Comparison of ENCODE assay signal across 26 cellular contexts in the genomic region with DNA sequence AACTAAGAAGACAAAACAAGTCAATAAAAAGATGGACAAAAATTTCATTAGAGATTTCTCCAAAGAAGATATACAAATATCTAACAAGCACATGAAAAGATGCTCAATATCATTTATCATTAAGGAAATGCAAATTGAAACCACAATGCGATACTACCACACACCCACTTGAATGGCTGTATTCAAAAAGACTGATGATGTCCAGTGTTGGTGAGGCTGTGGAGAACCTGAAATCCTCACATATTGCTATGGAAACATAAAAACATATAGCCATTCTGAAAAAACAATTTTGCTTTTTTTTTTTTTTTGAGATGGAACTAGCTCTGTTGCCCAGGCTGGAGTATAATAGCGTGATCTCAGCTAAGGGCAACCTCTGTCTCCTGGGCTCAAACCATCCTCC.
"Had no signal": no experiment of that assay in that cellular context is flagged by ENCODE, and none has a peak within 500 bp of the region (broad histone marks: within the 10 kb centered on the region; RNA-seq: fewer than 3 reads in every experiment).

No MANE protein-coding gene starts in this region.

- H3K9ac ChIP-seq: parathyroid adenoma had no signal

- H3K4me3 ChIP-seq: esophagus muscularis mucosa, gastroesophageal sphincter, prostate gland, right lobe of liver, spleen, testis, tibial nerve, upper lobe of right lung, vagina had no signal

- H3K36me3 ChIP-seq: esophagus muscularis mucosa, gastroesophageal sphincter, prostate gland, right lobe of liver, spleen, tibial nerve, upper lobe of right lung, vagina had no signal

- H3K27ac ChIP-seq: epithelial cell of prostate, esophagus muscularis mucosa, gastroesophageal sphincter, parathyroid adenoma, prostate gland, right lobe of liver, testis, tibial nerve, upper lobe of right lung, vagina had no signal

- H3K27ac Mint-ChIP-seq: immature natural killer cell; naive B cell; nephron; stimulated activated naive B cell treated with anti-CD40 and anti-IgM and Interleukin-4, amounts not matched to agents 10 μg/mL and 1 μg/mL and 100 μg/mL, for 72 hours; stimulated activated naive CD8-positive, alpha-beta T cell treated with anti-CD3 and anti-CD28 coated beads, Interleukin-15, amount 100 ng/mL, for 72 hours had no signal

- FAIRE-seq: kidney had no signal

- H3K9me3 ChIP-seq: esophagus muscularis mucosa, gastroesophageal sphincter, prostate gland, right lobe of liver, testis, tibial nerve, upper lobe of right lung, vagina had no signal

- ATAC-seq: gastroesophageal sphincter; left colon; left ventricle myocardium superior; right lobe of liver; stimulated activated naive B cell treated with anti-CD40 and anti-IgM and Interleukin-4, amounts not matched to agents 10 μg/mL and 1 μg/mL and 100 μg/mL, for 72 hours; stimulated activated naive CD8-positive, alpha-beta T cell treated with anti-CD3 and anti-CD28 coated beads, Interleukin-15, amount 100 ng/mL, for 72 hours; upper lobe of right lung had no signal

- H3K27me3 ChIP-seq: esophagus muscularis mucosa, gastroesophageal sphincter, right lobe of liver, spleen, testis, tibial nerve, upper lobe of right lung, vagina had no signal

- H3K4me1 ChIP-seq: esophagus muscularis mucosa, gastroesophageal sphincter, prostate gland, right lobe of liver, spleen, testis, upper lobe of right lung, vagina had no signal

- H3K4me1 Mint-ChIP-seq: immature natural killer cell; naive B cell; nephron; stimulated activated naive B cell treated with anti-CD40 and anti-IgM and Interleukin-4, amounts not matched to agents 10 μg/mL and 1 μg/mL and 100 μg/mL, for 72 hours had no signal

- H3K27me3 Mint-ChIP-seq: stimulated activated naive CD8-positive, alpha-beta T cell treated with anti-CD3 and anti-CD28 coated beads, Interleukin-15, amount 100 ng/mL, for 72 hours had no signal

- H3K4me3 Mint-ChIP-seq: immature natural killer cell; naive B cell; nephron; stimulated activated naive B cell treated with anti-CD40 and anti-IgM and Interleukin-4, amounts not matched to agents 10 μg/mL and 1 μg/mL and 100 μg/mL, for 72 hours; stimulated activated naive CD8-positive, alpha-beta T cell treated with anti-CD3 and anti-CD28 coated beads, Interleukin-15, amount 100 ng/mL, for 72 hours had no signal

- DNase-seq: effector memory CD4-positive, alpha-beta T cell; glutamatergic neuron; immature natural killer cell; kidney; left colon; left ventricle myocardium superior; mesendoderm; naive B cell; occipital lobe; right lobe of liver; spleen; stimulated activated CD4-positive, alpha-beta T cell treated with anti-CD3 and anti-CD28 coated beads, Interleukin-15, amount 100 ng/mL, for 24 hours; stimulated activated CD4-positive, alpha-beta T cell treated with anti-CD3 and anti-CD28 coated beads, Interleukin-1b, Interleukin-23, amount 100 ng/mL, for 48 hours; stimulated activated CD4-positive, alpha-beta T cell treated with anti-CD3 and anti-CD28 coated beads, Interleukin-4, amount 100 ng/mL, for 4 hours; stimulated activated naive B cell treated with anti-CD40 and anti-IgM and Interleukin-4, amounts not matched to agents 10 μg/mL and 1 μg/mL and 100 μg/mL, for 72 hours; stimulated activated naive CD8-positive, alpha-beta T cell treated with anti-CD3 and anti-CD28 coated beads, Interleukin-15, amount 100 ng/mL, for 72 hours; testis; upper lobe of right lung had no signal

- H3K36me3 Mint-ChIP-seq: immature natural killer cell had no signal
